In genomic region chr16:57759131-57759530, GRCh38 we compare ENCODE assay signal across 1 cellular context.
TF ChIP-seq lines count a peak whose summit lies in the region.

No MANE protein-coding gene starts in this region.

TF ChIP-seq in K562, 482 proteins besides CTCF, POLR2A, EP300 and RAD21:
- no peak for TF ChIP-seq SNIP1 (IDR thresholded peaks at IDR 0.05; ENCODE audit: low read depth)
- TF ChIP-seq POLR2G (IDR thresholded peaks at IDR 0.05; ENCODE audit: low read depth, low read length): peak; percentile 64
